In genomic region chr10:77420942-77421523, GRCh38 we compare ENCODE assay signal across 15 cellular contexts.
"Had no signal": no experiment of that assay in that cellular context is flagged by ENCODE, and none has a peak within 500 bp of the region (broad histone marks: within the 10 kb centered on the region; RNA-seq: fewer than 3 reads in every experiment).

No MANE protein-coding gene starts in this region.

- DNase-seq: activated B cell treated with CpG ODN at 0.5 μM for 24 hours; activated CD4-positive, alpha-beta T cell treated with anti-CD3 and anti-CD28 coated beads, Interleukin-2, amount 10 ng/mL, durations not matched to agents 24 days and 14 days; activated naive CD4-positive, alpha-beta T cell treated with anti-CD3 and anti-CD28 coated beads for 36 hours; adrenal gland; brain microvascular endothelial cell; cerebellar nuclear complex; endodermal cell; foreskin keratinocyte; left ventricle myocardium inferior; small intestine; T-helper 2 cell; trophoblast cell had no signal

- H3K27me3 ChIP-seq: adrenal gland, brain microvascular endothelial cell, foreskin keratinocyte, neural progenitor cell had no signal

- H3K4me3 ChIP-seq: adrenal gland, left ventricle myocardium inferior, neural progenitor cell had no signal

- H3K36me3 ChIP-seq: adrenal gland, brain microvascular endothelial cell, left ventricle myocardium inferior, neural progenitor cell had no signal

- ATAC-seq: activated T-helper 17 cell treated with anti-CD3 and anti-CD28 coated beads, Interleukin-2, amount 50 U/mL, for 72 hours; foreskin keratinocyte had no signal

- H3K9me3 ChIP-seq: adrenal gland, left ventricle myocardium inferior had no signal

- H3K9ac ChIP-seq: neural progenitor cell, parathyroid adenoma had no signal

- H3K27ac ChIP-seq: adrenal gland, brain microvascular endothelial cell, foreskin keratinocyte, left ventricle myocardium inferior, neural progenitor cell, parathyroid adenoma had no signal

- H3K4me1 ChIP-seq: left ventricle myocardium inferior, parathyroid adenoma had no signal
